8 cellular contexts compared by ENCODE assay signal in genomic region chr16:695355-696089, GRCh38. TPM values are rescaled to one million over a fixed set of nuclear protein-coding genes. Genes with fewer than 3 reads are reported as not detected.
A peak's percentile ranks its signal among the peaks of the same experiment; 100 is the strongest.
DNase-seq lines count a peak whose midpoint lies in the region; ATAC-seq lines count a peak whose summit lies in the region.

No MANE protein-coding gene starts in this region.

- no peaks in the 10 kb centered on the region for H3K4me1 ChIP-seq in ES-I3 (ENCODE audit: insufficient read depth, low read length)

- H3K9me3 ChIP-seq in ES-I3 (ENCODE audit: control insufficient read depth, insufficient read depth, low read length), result no peaks in the 10 kb centered on the region

- H3K9ac ChIP-seq in ES-I3 (ENCODE audit: low read depth, low read length), result peak overlapping the region; percentile 51

- ATAC-seq in esophagus mucosa (peak; percentile 84), HG03045 (IDR thresholded peaks at IDR 0.05; ENCODE audit: unreplicated experiment) (no peak)

- no peaks in the 10 kb centered on the region for H3K36me3 ChIP-seq in ES-I3 (ENCODE audit: insufficient read depth, low read length)

- DNase-seq in NCI-H1930 (lab: John Stamatoyannopoulos, UW) (peak; percentile 71 to 80), OCI-M2 (lab: John Stamatoyannopoulos, UW; ENCODE audit: unreplicated experiment) (no peak), cerebellar nuclear complex (lab: John Stamatoyannopoulos, UW) (no peak)
- peak; percentile 47 to 49 for DNase-seq in activated CD4-positive, alpha-beta T cell treated with anti-CD3 and anti-CD28 coated beads, Interleukin-2, amount 50 U/mL, for 24 hours (ENCODE audit: low read depth in 1 of 2, low spot score in 1 of 2)
- DNase-seq in stimulated activated CD4-positive, alpha-beta T cell treated with anti-CD3 and anti-CD28 coated beads, Interleukin-12 subunit alpha, Interleukin-12 subunit beta, amount 100 ng/mL, for 48 hours (ENCODE audit: low read depth in 2 of 3, low spot score in 1 of 3), result peak; percentile 40 to 60 (median 53)

RNA-seq across cellular contexts. Expression of gene WDR24, which starts 5.3 kb away (rescaled TPM):
- 7.4 TPM for total RNA-seq in esophagus mucosa

RNA-seq across cellular contexts. Expression of gene FBXL16, which starts 10.1 kb away (rescaled TPM):
- total RNA-seq in esophagus mucosa, result 15.1 TPM

RNA-seq across cellular contexts. Expression of gene JMJD8, which starts 11.4 kb away (rescaled TPM):
- total RNA-seq in esophagus mucosa, result 31.7 TPM

RNA-seq across cellular contexts. Expression of gene STUB1, which starts 15.3 kb away (rescaled TPM):
- 87.5 TPM for total RNA-seq in esophagus mucosa

RNA-seq across cellular contexts. Expression of gene METRN, which starts 19.4 kb away (rescaled TPM):
- 9.6 TPM for total RNA-seq in esophagus mucosa

Comparison
In these comparisons a context has a peak if more than half of its experiments do, and no peak if none do; other contexts are left out.
1. DNase-seq: peak in NCI-H1930 (2 of 2), activated CD4-positive, alpha-beta T cell treated with anti-CD3 and anti-CD28 coated beads, Interleukin-2, amount 50 U/mL, for 24 hours (2 of 2) and stimulated activated CD4-positive, alpha-beta T cell treated with anti-CD3 and anti-CD28 coated beads, Interleukin-12 subunit alpha, Interleukin-12 subunit beta, amount 100 ng/mL, for 48 hours (3 of 3); none in OCI-M2 (single experiment) and cerebellar nuclear complex (0 of 2).